Comparison of ENCODE assay signal across 17 cellular contexts in the genomic region with DNA sequence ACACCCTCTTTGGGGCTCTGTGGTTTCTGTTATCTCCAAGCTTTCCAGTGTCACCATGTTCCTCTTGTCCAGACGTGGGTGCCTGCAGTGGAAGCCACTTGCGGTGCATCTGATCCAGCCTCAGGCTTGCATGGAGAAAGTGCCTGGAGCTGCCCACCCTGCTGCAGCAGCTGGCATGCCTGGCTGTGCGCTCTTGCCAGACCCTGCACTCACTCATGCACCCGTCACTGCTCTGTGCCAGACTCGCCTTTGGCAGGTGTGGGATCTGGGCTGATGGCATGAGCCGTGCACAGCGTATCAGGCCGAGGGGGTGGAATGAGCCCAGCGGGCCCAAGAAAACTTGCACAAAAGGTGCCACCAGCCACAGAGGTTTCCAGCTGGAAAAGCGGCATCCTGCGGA.
"Had no signal": no experiment of that assay in that cellular context is flagged by ENCODE, and none has a peak within 500 bp of the region (broad histone marks: within the 10 kb centered on the region; RNA-seq: fewer than 3 reads in every experiment).

No MANE protein-coding gene starts in this region.

- H3K27ac ChIP-seq: coronary artery, heart right ventricle, left lung, tibial artery, upper lobe of left lung had no signal

- H3K27me3 ChIP-seq: heart right ventricle, left lung, tibial artery, upper lobe of left lung had no signal

- H3K4me3 ChIP-seq: coronary artery, heart right ventricle, left lung, lung, smooth muscle cell, tibial artery, upper lobe of left lung had no signal

- H3K4me3 Mint-ChIP-seq: naive B cell; stimulated activated memory B cell treated with anti-CD40 and anti-IgM and Interleukin-4, amounts not matched to agents 10 μg/mL and 1 μg/mL and 100 μg/mL, for 72 hours; stimulated activated naive CD8-positive, alpha-beta T cell treated with anti-CD3 and anti-CD28 coated beads, Interleukin-15, Interleukin-2, amounts not matched to agents 100 ng/mL and 50 ng/mL, for 24 hours had no signal

- DNase-seq: caudate nucleus; effector CD4-positive, alpha-beta T cell; foreskin melanocyte; heart right ventricle; hypothalamus; left lung; mesenchymal stem cell; naive B cell; right cardiac atrium; stimulated activated CD4-positive, alpha-beta T cell treated with anti-CD3 and anti-CD28 coated beads, Interleukin-4, amount 100 ng/mL, for 24 hours; tibial artery had no signal

- ATAC-seq: left lung; right cardiac atrium; stimulated activated memory B cell treated with anti-CD40 and anti-IgM and Interleukin-4, amounts not matched to agents 10 μg/mL and 1 μg/mL and 100 μg/mL, for 72 hours had no signal

- H3K27me3 Mint-ChIP-seq: naive B cell; stimulated activated memory B cell treated with anti-CD40 and anti-IgM and Interleukin-4, amounts not matched to agents 10 μg/mL and 1 μg/mL and 100 μg/mL, for 72 hours; stimulated activated naive CD8-positive, alpha-beta T cell treated with anti-CD3 and anti-CD28 coated beads, Interleukin-15, Interleukin-2, amounts not matched to agents 100 ng/mL and 50 ng/mL, for 24 hours had no signal

- H3K27ac Mint-ChIP-seq: stimulated activated memory B cell treated with anti-CD40 and anti-IgM and Interleukin-4, amounts not matched to agents 10 μg/mL and 1 μg/mL and 100 μg/mL, for 72 hours; stimulated activated naive CD8-positive, alpha-beta T cell treated with anti-CD3 and anti-CD28 coated beads, Interleukin-15, Interleukin-2, amounts not matched to agents 100 ng/mL and 50 ng/mL, for 24 hours had no signal

- H3K9me3 ChIP-seq: tibial artery, upper lobe of left lung had no signal

- H3K4me2 ChIP-seq: smooth muscle cell had no signal

- H3K4me1 ChIP-seq: heart right ventricle, left lung, tibial artery, upper lobe of left lung had no signal
